Comparison of ENCODE assay signal across 32 cellular contexts in the genomic region with DNA sequence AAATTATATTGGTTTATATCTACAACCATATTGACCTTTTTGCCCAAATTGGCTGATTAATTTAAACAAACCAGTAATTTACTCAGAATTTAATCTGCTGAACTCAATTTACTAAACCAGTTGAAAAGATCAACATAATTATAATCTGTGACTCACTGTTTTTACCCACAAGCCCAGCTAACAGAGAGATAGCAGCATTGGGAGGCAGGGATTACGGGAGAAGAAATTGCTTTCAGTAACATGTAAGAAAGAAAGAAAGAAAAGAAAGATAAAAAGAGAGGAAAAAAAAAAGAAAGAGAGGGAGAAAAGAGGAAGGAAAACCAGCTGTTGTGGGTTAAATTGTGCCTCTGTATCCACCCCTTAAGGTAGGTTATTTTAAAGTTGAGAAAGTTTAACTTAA. TPM values are rescaled to one million over a fixed set of nuclear protein-coding genes. Genes with fewer than 3 reads are reported as not detected.
"Had no signal": no experiment of that assay in that cellular context is flagged by ENCODE, and none has a peak within 500 bp of the region (broad histone marks: within the 10 kb centered on the region; RNA-seq: fewer than 3 reads in every experiment).

No MANE protein-coding gene starts in this region.

- H3K27me3 ChIP-seq: breast epithelium, SJSA1 had no signal

- H3K4me1 Mint-ChIP-seq: activated naive CD4-positive, alpha-beta T cell treated with anti-CD3 and anti-CD28 coated beads, Interleukin-2, amount 10 ng/mL, durations not matched to agents 7 days and 5 days; activated naive CD8-positive, alpha-beta T cell treated with anti-CD3 and anti-CD28 coated beads for 36 hours; activated T-helper 17 cell treated with anti-CD3 and anti-CD28 coated beads, Interleukin-2, amount 50 U/mL, for 72 hours; T-cell had no signal

- H3K27me3 Mint-ChIP-seq: activated naive CD8-positive, alpha-beta T cell treated with anti-CD3 and anti-CD28 coated beads for 36 hours; activated T-helper 17 cell treated with anti-CD3 and anti-CD28 coated beads, Interleukin-2, amount 50 U/mL, for 72 hours; T-cell had no signal

- H3K27ac ChIP-seq: breast epithelium, SJSA1 had no signal

- H3K36me3 ChIP-seq: breast epithelium, SJSA1 had no signal

- H3K27ac Mint-ChIP-seq: activated naive CD4-positive, alpha-beta T cell treated with anti-CD3 and anti-CD28 coated beads, Interleukin-2, amount 10 ng/mL, durations not matched to agents 7 days and 5 days; activated naive CD8-positive, alpha-beta T cell treated with anti-CD3 and anti-CD28 coated beads for 36 hours; activated T-helper 17 cell treated with anti-CD3 and anti-CD28 coated beads, Interleukin-2, amount 50 U/mL, for 72 hours; T-cell had no signal

- H3K4me3 Mint-ChIP-seq: activated naive CD4-positive, alpha-beta T cell treated with anti-CD3 and anti-CD28 coated beads, Interleukin-2, amount 10 ng/mL, durations not matched to agents 7 days and 5 days; activated naive CD8-positive, alpha-beta T cell treated with anti-CD3 and anti-CD28 coated beads for 36 hours; activated T-helper 17 cell treated with anti-CD3 and anti-CD28 coated beads, Interleukin-2, amount 50 U/mL, for 72 hours; T-cell had no signal

- H3K9me3 ChIP-seq: breast epithelium, SJSA1 had no signal

- H3K4me3 ChIP-seq: breast epithelium, SJSA1 had no signal

- DNase-seq: activated CD4-positive, alpha-beta T cell treated with anti-CD3 and anti-CD28 coated beads for 4 hours; activated CD4-positive, alpha-beta T cell treated with anti-CD3 and anti-CD28 coated beads, Interleukin-2, amount 50 U/mL, for 48 hours; activated CD8-positive, alpha-beta memory T cell treated with anti-CD3 and anti-CD28 coated beads for 24 hours; activated gamma-delta T cell treated with Interleukin-2 at 50 U/mL for 16 hours; activated naive CD4-positive, alpha-beta T cell treated with anti-CD3 and anti-CD28 coated beads, Interleukin-2, amount 10 ng/mL, durations not matched to agents 7 days and 5 days; activated naive CD8-positive, alpha-beta T cell treated with anti-CD3 and anti-CD28 coated beads for 36 hours; activated T-cell treated with anti-CD3 and anti-CD28 coated beads for 4 hours; activated T-cell treated with anti-CD3 and anti-CD28 coated beads, Interleukin-2, amount 50 U/mL, for 48 hours; anterior cingulate cortex; caudate nucleus; KG1; MV-4-11; NCI-H1092 treated with DMSO at 0.1 percent for 48 hours; NCI-H1417 treated with DMSO at 0.1 percent for 48 hours; NCI-H1694; NCI-H2029; NCI-H2107; NCI-H2171 treated with DMSO at 0.1 percent for 48 hours; NCI-H226; NCI-H526; PC-3; SHP77; T-cell; T-helper 2 cell; T1000 had no signal

- H3K9me3 Mint-ChIP-seq: activated naive CD4-positive, alpha-beta T cell treated with anti-CD3 and anti-CD28 coated beads, Interleukin-2, amount 10 ng/mL, durations not matched to agents 7 days and 5 days; activated naive CD8-positive, alpha-beta T cell treated with anti-CD3 and anti-CD28 coated beads for 36 hours; activated T-helper 17 cell treated with anti-CD3 and anti-CD28 coated beads, Interleukin-2, amount 50 U/mL, for 72 hours had no signal

- H3K36me3 Mint-ChIP-seq: activated naive CD4-positive, alpha-beta T cell treated with anti-CD3 and anti-CD28 coated beads, Interleukin-2, amount 10 ng/mL, durations not matched to agents 7 days and 5 days; activated naive CD8-positive, alpha-beta T cell treated with anti-CD3 and anti-CD28 coated beads for 36 hours; T-cell had no signal

- ATAC-seq: activated CD4-positive, CD25-positive, alpha-beta regulatory T cell treated with anti-CD3 and anti-CD28 coated beads, Interleukin-2, amount 50 U/mL, for 24 hours; activated T-helper 17 cell treated with anti-CD3 and anti-CD28 coated beads, Interleukin-2, amount 50 U/mL, for 72 hours; PC-3; T-cell had no signal

- H3K4me1 ChIP-seq: breast epithelium, SJSA1 had no signal

RNA-seq across cellular contexts. Expression of gene RHAG, which starts 13.3 kb away (rescaled TPM):
- total RNA-seq: activated naive CD8-positive, alpha-beta T cell treated with anti-CD3 and anti-CD28 coated beads for 36 hours; activated T-helper 17 cell treated with anti-CD3 and anti-CD28 coated beads, Interleukin-2, amount 50 U/mL, for 72 hours; breast epithelium; LHCN-M2; M059J; NCI-H460; PC-3; SJSA1 had no signal
